Comparison of ENCODE assay signal across 16 cellular contexts in the genomic region with DNA sequence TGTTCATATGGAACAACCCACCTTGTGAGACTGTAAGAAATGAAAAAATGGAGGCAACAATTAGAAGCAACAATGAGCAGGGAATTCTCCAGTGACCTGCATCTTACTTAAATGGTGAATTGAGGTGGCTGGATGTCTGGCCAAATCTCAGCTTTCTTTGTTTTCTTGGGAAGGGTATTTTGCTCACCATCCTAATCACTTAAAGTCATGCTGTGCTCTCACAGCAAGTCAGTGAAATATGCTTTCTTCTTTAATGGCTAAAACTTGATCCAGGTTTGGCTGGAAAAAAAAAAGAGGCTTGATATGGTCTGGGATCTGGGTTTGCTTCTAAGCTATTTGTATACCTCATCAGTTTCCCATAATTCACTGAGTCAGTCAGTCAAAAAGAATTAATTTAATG.
"Had no signal": no experiment of that assay in that cellular context is flagged by ENCODE, and none has a peak within 500 bp of the region (broad histone marks: within the 10 kb centered on the region; RNA-seq: fewer than 3 reads in every experiment).

No MANE protein-coding gene starts in this region.

- DNase-seq: effector memory CD8-positive, alpha-beta T cell; esophagus squamous epithelium; foreskin fibroblast; kidney glomerular epithelial cell; naive thymus-derived CD4-positive, alpha-beta T cell; nephron progenitor cell; posterior cingulate gyrus; spleen; stimulated activated CD4-positive, alpha-beta T cell treated with anti-CD3 and anti-CD28 coated beads, Interleukin-15, amount 100 ng/mL, for 24 hours; stimulated activated CD4-positive, alpha-beta T cell treated with anti-CD3 and anti-CD28 coated beads, Interleukin-1b, Interleukin-23, amount 100 ng/mL, for 48 hours; stimulated activated CD4-positive, alpha-beta T cell treated with anti-CD3 and anti-CD28 coated beads, Interleukin-4, amount 100 ng/mL, for 24 hours; testis; upper lobe of right lung had no signal

- H3K36me3 ChIP-seq: esophagus squamous epithelium, gastroesophageal sphincter, spleen, tibial nerve, upper lobe of right lung, vagina had no signal

- H3K9me3 ChIP-seq: esophagus squamous epithelium, gastroesophageal sphincter, spleen, testis, tibial nerve, upper lobe of right lung, vagina had no signal

- H3K4me1 ChIP-seq: testis, upper lobe of right lung had no signal

- H3K4me3 ChIP-seq: esophagus squamous epithelium, gastroesophageal sphincter, spleen, testis, tibial nerve, upper lobe of right lung, vagina had no signal

- H3K27ac ChIP-seq: esophagus squamous epithelium, gastroesophageal sphincter, spleen, testis, tibial nerve, upper lobe of right lung, vagina had no signal

- H3K27me3 ChIP-seq: esophagus squamous epithelium, gastroesophageal sphincter, testis, tibial nerve, upper lobe of right lung, vagina had no signal
